ENCODE assay signal across 9 cellular contexts in genomic region chr7:129401968-129402860, GRCh38. TPM values are rescaled to one million over a fixed set of nuclear protein-coding genes. Genes with fewer than 3 reads are reported as not detected.
DNase-seq lines count a peak whose midpoint lies in the region; ATAC-seq and TF ChIP-seq lines count a peak whose summit lies in the region.
"Had no signal": no experiment of that assay in that cellular context is flagged by ENCODE, and none has a peak within 500 bp of the region (broad histone marks: within the 10 kb centered on the region; RNA-seq: fewer than 3 reads in every experiment).

No MANE protein-coding gene starts in this region.

- H3K27ac ChIP-seq in left ventricle myocardium inferior (replicated peaks) (no peak overlapping the region), Karpas-422 (ENCODE audit: low read length) (no peak overlapping the region), brain microvascular endothelial cell (no peak overlapping the region), body of pancreas (no peak overlapping the region)
- H3K27ac ChIP-seq: neutrophil had no signal

- no peaks in the 10 kb centered on the region for H4K20me1 ChIP-seq in Karpas-422 (ENCODE audit: insufficient read depth, low read depth, low read length)

- peak; percentile 57 for ATAC-seq in Right ventricle myocardium superior (ENCODE audit: poor library complexity)
- ATAC-seq in body of pancreas = no peak

- no peak for DNase-seq in Right ventricle myocardium superior
- DNase-seq in left ventricle myocardium inferior = no peak
- peak; percentile 44 for DNase-seq in Karpas-422
- DNase-seq in brain microvascular endothelial cell = no peak
- no peak for DNase-seq in NCI-H1694 (lab: John Stamatoyannopoulos, UW)
- DNase-seq in NCI-H2196 treated with DMSO at 0.1 percent for 48 hours (lab: John Stamatoyannopoulos, UW; ENCODE audit: unreplicated experiment) = no peak
- DNase-seq in body of pancreas = no peak

- intact Hi-C loops in Right ventricle myocardium superior (cut with DNase I) (no loop called here), left ventricle myocardium inferior (cut with micrococcal nuclease) (no loop called here), body of pancreas (cut with DNase I) (no loop called here)

- no peaks in the 10 kb centered on the region for H3K9me2 ChIP-seq in Karpas-422 (replicated peaks; ENCODE audit: insufficient read depth, low read length)

- no peak overlapping the region for H3K9ac ChIP-seq in Karpas-422 (ENCODE audit: low read length)

- H3K27me3 ChIP-seq in left ventricle myocardium inferior (ENCODE audit: low read depth) (no peaks in the 10 kb centered on the region), Karpas-422 (ENCODE audit: low read length) (no peaks in the 10 kb centered on the region), brain microvascular endothelial cell (replicated peaks) (no peaks in the 10 kb centered on the region), body of pancreas (no peaks in the 10 kb centered on the region)
- H3K27me3 ChIP-seq: neutrophil had no signal

- 69 to 78% methylated on average over 3 of the region's 3 CpGs for WGBS in body of pancreas, 2 donors

- H3K4me3 ChIP-seq in left ventricle myocardium inferior (no peak overlapping the region), Karpas-422 (ENCODE audit: low read length) (no peak overlapping the region), brain microvascular endothelial cell (ENCODE audit: low read depth, low read length) (no peak overlapping the region), body of pancreas (no peak overlapping the region)

- H3K9me3 ChIP-seq in left ventricle myocardium inferior (replicated peaks) = no peaks in the 10 kb centered on the region
- no peaks in the 10 kb centered on the region for H3K9me3 ChIP-seq in Karpas-422 (ENCODE audit: low read length)
- no peaks in the 10 kb centered on the region for H3K9me3 ChIP-seq in body of pancreas
- H3K9me3 ChIP-seq: neutrophil had no signal

- no peaks in the 10 kb centered on the region for H3K27me3 Mint-ChIP-seq in stimulated activated naive CD8-positive, alpha-beta T cell treated with anti-CD3 and anti-CD28 coated beads, Interleukin-15, Interleukin-2, amounts not matched to agents 100 ng/mL and 50 ng/mL, for 24 hours

- H3K4me1 Mint-ChIP-seq in stimulated activated naive CD8-positive, alpha-beta T cell treated with anti-CD3 and anti-CD28 coated beads, Interleukin-15, Interleukin-2, amounts not matched to agents 100 ng/mL and 50 ng/mL, for 24 hours (ENCODE audit: low read depth) = peaks cover 16% of the 10 kb centered on the region

- H3K4me2 ChIP-seq in Karpas-422 (ENCODE audit: low read depth, low read length, poor library complexity, severe bottlenecking) = no peak overlapping the region

- no peak overlapping the region for H2AFZ ChIP-seq in Karpas-422 (ENCODE audit: low read length)

- in situ Hi-C loops in brain microvascular endothelial cell (cut with HindIII; ENCODE audit: low pct_ligation_motif_present, low sequenced_read_pairs) = no loop called here

- no peaks in the 10 kb centered on the region for H3K9me3 Mint-ChIP-seq in stimulated activated naive CD8-positive, alpha-beta T cell treated with anti-CD3 and anti-CD28 coated beads, Interleukin-15, Interleukin-2, amounts not matched to agents 100 ng/mL and 50 ng/mL, for 24 hours

- no peak for TF ChIP-seq CTCF in left ventricle myocardium inferior (IDR thresholded peaks at IDR 0.05; ENCODE audit: borderline replicate concordance)
- peak; percentile 30 for TF ChIP-seq CTCF in brain microvascular endothelial cell (IDR thresholded peaks at IDR 0.05; ENCODE audit: low read depth, low read length, missing control alignments)
- no peak for TF ChIP-seq CTCF in body of pancreas (IDR thresholded peaks at IDR 0.05)

- H3K4me3 Mint-ChIP-seq in stimulated activated naive CD8-positive, alpha-beta T cell treated with anti-CD3 and anti-CD28 coated beads, Interleukin-15, Interleukin-2, amounts not matched to agents 100 ng/mL and 50 ng/mL, for 24 hours = no peak overlapping the region

- TF ChIP-seq POLR2A in body of pancreas (IDR thresholded peaks at IDR 0.05) = no peak

- peaks cover 13% of the 10 kb centered on the region for H3K4me1 ChIP-seq in left ventricle myocardium inferior
- no peaks in the 10 kb centered on the region for H3K4me1 ChIP-seq in Karpas-422 (ENCODE audit: low read length)
- H3K4me1 ChIP-seq in body of pancreas = no peaks in the 10 kb centered on the region

- peaks cover 19% of the 10 kb centered on the region for H3K36me3 Mint-ChIP-seq in stimulated activated naive CD8-positive, alpha-beta T cell treated with anti-CD3 and anti-CD28 coated beads, Interleukin-15, Interleukin-2, amounts not matched to agents 100 ng/mL and 50 ng/mL, for 24 hours (ENCODE audit: low read depth)

- no peaks in the 10 kb centered on the region for H3K79me2 ChIP-seq in Karpas-422 (ENCODE audit: low read length)

- peaks cover 17% of the 10 kb centered on the region for H3K36me3 ChIP-seq in left ventricle myocardium inferior
- H3K36me3 ChIP-seq in Karpas-422 (ENCODE audit: insufficient read depth, low read length) = no peaks in the 10 kb centered on the region
- no peaks in the 10 kb centered on the region for H3K36me3 ChIP-seq in brain microvascular endothelial cell (replicated peaks)
- H3K36me3 ChIP-seq in body of pancreas (replicated peaks in 1 of 2; ENCODE audit: insufficient read depth in 1 of 2, low read depth in 2 of 2) = peaks cover 0 to 2% of the 10 kb centered on the region in 2 donors

- H3K27ac Mint-ChIP-seq in stimulated activated naive CD8-positive, alpha-beta T cell treated with anti-CD3 and anti-CD28 coated beads, Interleukin-15, Interleukin-2, amounts not matched to agents 100 ng/mL and 50 ng/mL, for 24 hours = peak overlapping the region; percentile 1

RNA-seq across cellular contexts. Expression of gene STRIP2, which starts 32.0 kb away (rescaled TPM):
- total RNA-seq in Right ventricle myocardium superior (16.2 TPM), left ventricle myocardium inferior (17.1 TPM), body of pancreas (under 1 TPM in 1 of 2 donors, not detected in 1; 0.26 TPM)
- 0.15 and 0.22 TPM in 2 replicates for total RNA-seq in Karpas-422 (2014; rRNA removed; shearing (Covaris generic); ENCODE audit: low replicate concordance)

Comparison
In these comparisons a context has a peak if more than half of its experiments do, and no peak if none do; other contexts are left out.
1. RNA of gene STRIP2, which starts 32.0 kb away (total RNA-seq): 17.1 TPM in left ventricle myocardium inferior (single experiment) and 16.2 TPM in Right ventricle myocardium superior (single experiment); 0.26 TPM in body of pancreas and 0.15 to 0.22 TPM in Karpas-422; every median in the first group is over 10 times any median in the second.